ENCODE assay signal across 10 cellular contexts in genomic region chr9:130694205-130694604, GRCh38. TPM values are rescaled to one million over a fixed set of nuclear protein-coding genes. Genes with fewer than 3 reads are reported as not detected.
DNase-seq lines count a peak whose midpoint lies in the region; ATAC-seq, FAIRE-seq and TF ChIP-seq lines count a peak whose summit lies in the region.
"Had no signal": no experiment of that assay in that cellular context is flagged by ENCODE, and none has a peak within 500 bp of the region (broad histone marks: within the 10 kb centered on the region; RNA-seq: fewer than 3 reads in every experiment).

No MANE protein-coding gene starts in this region.

- H3K27ac Mint-ChIP-seq in endothelial cell (ENCODE audit: unreplicated experiment): peak overlapping the region; percentile 59

- TF ChIP-seq CTCF in GM06990 (IDR thresholded peaks at IDR 0.05; ENCODE audit: insufficient read depth, low read length, poor library complexity, severe bottlenecking) (no peak), PC-9 (conservative IDR thresholded peaks at IDR 0.05) (no peak), endothelial cell (IDR thresholded peaks at IDR 0.05; ENCODE audit: unreplicated experiment) (no peak), pancreas (IDR thresholded peaks at IDR 0.05) (no peak)

- H3K9me2 ChIP-seq in PC-9 (ENCODE audit: insufficient read depth): no peaks in the 10 kb centered on the region

- POLR2A ChIA-PET in PC-9 (lab: Charles Lee; ENCODE audit: unreplicated experiment): interaction anchor here (0.5 to 0.7 kb wide), 4 partner anchors 9 to 841 kb away, joined by 3 to 16 read pairs (median 10); no protein-coding TSS in a partner anchor

- H3K9me3 Mint-ChIP-seq in endothelial cell (ENCODE audit: unreplicated experiment): no peaks in the 10 kb centered on the region

- H3K36me3 ChIP-seq in GM06990 (ENCODE audit: control insufficient read depth, insufficient read depth, low read length) (peaks cover 14% of the 10 kb centered on the region), PC-9 (ENCODE audit: low read depth) (peaks cover 21% of the 10 kb centered on the region), pancreas (peaks cover 0 to 8% (median 0%) of the 10 kb centered on the region in 3 donors)

- peaks cover 22% of the 10 kb centered on the region for H4K20me1 ChIP-seq in PC-9 (ENCODE audit: insufficient read depth)

- in situ Hi-C loops in KBM-7 (cut with MboI; ENCODE audit: low pct_unique_long_range_greater_than_20kb, low sequenced_read_pairs): no loop called here

- peak overlapping the region; percentile 95 for H3K4me3 ChIP-seq in GM06990 (replicated peaks; ENCODE audit: low read depth, low read length)
- H3K4me3 ChIP-seq in PC-9: peak overlapping the region; percentile 88
- peak overlapping the region; percentile 51 to 91 (median 74) for H3K4me3 ChIP-seq in pancreas

- H3K27ac ChIP-seq in PC-9 (no peak overlapping the region), pancreas (no peak overlapping the region)

- H3K9me3 ChIP-seq in PC-9 (ENCODE audit: insufficient read depth, low read depth) (no peaks in the 10 kb centered on the region), pancreas (no peaks in the 10 kb centered on the region)

- H3K27me3 Mint-ChIP-seq in endothelial cell (ENCODE audit: unreplicated experiment): peaks cover 7% of the 10 kb centered on the region

- H3K4me1 ChIP-seq in PC-9 (replicated peaks; ENCODE audit: insufficient read depth) (peaks cover 20% of the 10 kb centered on the region), pancreas (peaks cover 10 to 12% (median 11%) of the 10 kb centered on the region in 3 donors)

- CTCF ChIA-PET in PC-9 (lab: Charles Lee): interaction anchor here (0.6 to 1.1 kb wide), 4 partner anchors 12 to 331 kb away, joined by 3 to 16 read pairs (median 4); no protein-coding TSS in a partner anchor

- H2AFZ ChIP-seq in PC-9: peak overlapping the region; percentile 86

- no peaks in the 10 kb centered on the region for H3K27me3 ChIP-seq in GM06990 (replicated peaks; ENCODE audit: control insufficient read depth, insufficient read depth, low read length)
- no peaks in the 10 kb centered on the region for H3K27me3 ChIP-seq in PC-9 (ENCODE audit: insufficient read depth, low read depth)
- H3K27me3 ChIP-seq in pancreas: no peaks in the 10 kb centered on the region

- H3K79me2 ChIP-seq in PC-9 (ENCODE audit: low read depth): peaks cover 45% of the 10 kb centered on the region

- 1 to 2% methylated on average over 8 of the region's 8 CpGs for WGBS in pancreas, 2 donors

- intact Hi-C loops in PC-9 (cut with micrococcal nuclease; ENCODE audit: unreplicated experiment) (no loop called here), pancreas (cut with DNase I) (loop anchor here in 1 of 3 donors (10.0 kb wide), 1 partner anchor 351 kb away; no protein-coding TSS in a partner anchor)

- ATAC-seq in pancreas (no peak), GM21360 (IDR thresholded peaks at IDR 0.05; ENCODE audit: unreplicated experiment) (no peak), GM19467 (IDR thresholded peaks at IDR 0.05; ENCODE audit: unreplicated experiment) (no peak)

- H3K4me3 Mint-ChIP-seq in endothelial cell (ENCODE audit: unreplicated experiment): peak overlapping the region; percentile 97

- H3K36me3 Mint-ChIP-seq in endothelial cell (ENCODE audit: low read depth, unreplicated experiment): peaks cover 30% of the 10 kb centered on the region

- peak overlapping the region; percentile 74 for H3K4me2 ChIP-seq in PC-9

- BruUV-seq in PC-9 (replicated peaks; lab: Mats Ljungman, UMichigan): no TSS peak

- FAIRE-seq in pancreas (lab: Jason Lieb, UNC): no peak

- H3K4me1 Mint-ChIP-seq in endothelial cell (ENCODE audit: unreplicated experiment): peaks cover 18% of the 10 kb centered on the region

- H3F3A ChIP-seq in PC-9 (ENCODE audit: insufficient read depth, low read depth): peaks cover 14% of the 10 kb centered on the region; the same call in 1 of the 2 replicates

- DNase-seq in GM06990 (ENCODE audit: extremely low read depth, insufficient read length) (no peak), PC-9 (no peak), endothelial cell (ENCODE audit: low spot score) (no peak), pancreas (no peak), NCI-H510A (lab: John Stamatoyannopoulos, UW) (no peak), KBM-7 (no peak)

RNA-seq across cellular contexts. Expression of gene EXOSC2, which starts 0.6 kb away (rescaled TPM):
- total RNA-seq in PC-9 (2021): 49.5 and 52.0 TPM in 2 replicates
- total RNA-seq in endothelial cell (ENCODE audit: unreplicated experiment): 26.0 TPM
- 10 to 100 TPM in 5 of 6 donors, 1 to 10 TPM in 1; 9.1 to 15.5 (median 11.6) TPM for total RNA-seq in pancreas
- polyA plus RNA-seq in pancreas: 10 to 100 TPM in 1 of 2 donors, 1 to 10 TPM in 1; 9.1 to 14.1 TPM

RNA-seq across cellular contexts. Expression of gene PRDM12, which starts 29.8 kb away (rescaled TPM):
- total RNA-seq in PC-9 (2021) (0.35 and 0.46 TPM in 2 replicates), endothelial cell (ENCODE audit: unreplicated experiment) (not detected), pancreas (under 1 TPM in 2 of 6 donors, not detected in 4; 0.06 TPM)
- polyA plus RNA-seq in pancreas: under 1 TPM in 1 of 2 donors, not detected in 1; 0.02 TPM
- total RNA-seq: M059J, myocyte had no signal
